ENCODE assay signal across 12 cellular contexts in the genomic region with DNA sequence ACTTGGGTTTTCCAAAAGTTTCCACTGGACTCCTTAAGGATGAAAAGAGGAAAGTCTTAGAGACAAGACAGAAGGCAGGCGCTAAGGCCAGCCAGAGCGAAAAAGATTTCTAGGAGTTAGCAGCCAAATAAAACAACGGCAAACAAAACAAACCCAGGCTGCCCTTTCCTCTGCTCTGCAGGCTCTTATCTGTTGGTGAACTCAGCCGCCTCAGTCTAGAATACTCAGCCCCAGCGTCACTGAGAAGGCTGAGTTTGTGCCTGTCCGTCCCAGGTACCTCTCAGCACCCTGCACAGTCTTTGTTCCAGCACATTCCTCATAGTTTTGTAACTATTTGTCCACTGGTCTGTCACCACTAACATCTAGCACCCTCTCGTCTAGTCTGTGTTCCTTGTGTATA.
A peak's percentile ranks its signal among the peaks of the same experiment; 100 is the strongest.
DNase-seq lines count a peak whose midpoint lies in the region; ATAC-seq and TF ChIP-seq lines count a peak whose summit lies in the region.
"Had no signal": no experiment of that assay in that cellular context is flagged by ENCODE, and none has a peak within 500 bp of the region (broad histone marks: within the 10 kb centered on the region; RNA-seq: fewer than 3 reads in every experiment).

No MANE protein-coding gene starts in this region.

- H3K9me3 Mint-ChIP-seq in activated naive CD4-positive, alpha-beta T cell treated with anti-CD3 and anti-CD28 coated beads, Interleukin-2, amount 10 ng/mL, durations not matched to agents 7 days and 5 days = peaks cover 15% of the 10 kb centered on the region

- WGBS in right cardiac atrium = 33% methylated on average over 7 of the region's 7 CpGs
- WGBS in ovary, 3 donors = 32 to 41% (median 40%) methylated on average over 7 of the region's 7 CpGs

- peaks cover 35% of the 10 kb centered on the region for H3K4me1 Mint-ChIP-seq in activated naive CD4-positive, alpha-beta T cell treated with anti-CD3 and anti-CD28 coated beads, Interleukin-2, amount 10 ng/mL, durations not matched to agents 7 days and 5 days

- peaks cover 19% of the 10 kb centered on the region for H3K36me3 Mint-ChIP-seq in activated naive CD4-positive, alpha-beta T cell treated with anti-CD3 and anti-CD28 coated beads, Interleukin-2, amount 10 ng/mL, durations not matched to agents 7 days and 5 days

- no peak for TF ChIP-seq POLR2A in ovary (IDR thresholded peaks at IDR 0.05)

- intact Hi-C loops in right cardiac atrium (cut with DNase I) = no loop called here
- intact Hi-C loops in ovary (cut with DNase I) = loop anchor here in 1 of 4 donors (10.0 kb wide), 1 partner anchor 145 kb away; the partner anchor contains the start of gene TMSB4X

- H3K27ac ChIP-seq in right cardiac atrium (ENCODE audit: low read length) = peak overlapping the region; percentile 92
- H3K27ac ChIP-seq in ovary = peak overlapping the region in 1 of 2 donors; percentile 76
- H3K27ac ChIP-seq: spleen had no signal

- H3K4me3 ChIP-seq in right cardiac atrium (ENCODE audit: low read length) (no peak overlapping the region), ovary (no peak overlapping the region)
- H3K4me3 ChIP-seq: spleen had no signal

- no peaks in the 10 kb centered on the region for H3K36me3 ChIP-seq in ovary
- H3K36me3 ChIP-seq: spleen had no signal

- peak; percentile 97 to 98 for ATAC-seq in right cardiac atrium
- ATAC-seq in HG03442 (IDR thresholded peaks at IDR 0.05; ENCODE audit: unreplicated experiment) = no peak
- no peak for ATAC-seq in GM18502 (IDR thresholded peaks at IDR 0.05; ENCODE audit: poor library complexity, unreplicated experiment)
- ATAC-seq: stimulated activated naive B cell treated with anti-CD40 and anti-IgM and Interleukin-4, amounts not matched to agents 10 μg/mL and 1 μg/mL and 100 μg/mL, for 72 hours had no signal

- CTCF ChIA-PET in activated naive CD4-positive, alpha-beta T cell treated with anti-CD3 and anti-CD28 coated beads, Interleukin-2, amount 10 ng/mL, durations not matched to agents 7 days and 5 days (lab: Charles Lee) = no interaction called here

- H3K4me3 Mint-ChIP-seq in activated naive CD4-positive, alpha-beta T cell treated with anti-CD3 and anti-CD28 coated beads, Interleukin-2, amount 10 ng/mL, durations not matched to agents 7 days and 5 days = no peak overlapping the region
- H3K4me3 Mint-ChIP-seq: stimulated activated naive B cell treated with anti-CD40 and anti-IgM and Interleukin-4, amounts not matched to agents 10 μg/mL and 1 μg/mL and 100 μg/mL, for 72 hours had no signal

- peak; percentile 34 for DNase-seq in A172 (ENCODE audit: low spot score)
- peak; percentile 63 for DNase-seq in astrocyte of the hippocampus (ENCODE audit: low read depth, low spot score)
- peak; percentile 54 to 75 (median 57) for DNase-seq in right cardiac atrium
- peak; percentile 53 to 65 (median 59) for DNase-seq in ovary
- no peak for DNase-seq in activated naive CD4-positive, alpha-beta T cell treated with anti-CD3 and anti-CD28 coated beads, Interleukin-2, amount 10 ng/mL, durations not matched to agents 7 days and 5 days
- no peak for DNase-seq in cerebellar cortex (ENCODE audit: low spot score)
- DNase-seq: activated T-cell treated with anti-CD3 and anti-CD28 coated beads for 4 hours; NCI-H1694; spleen; stimulated activated naive B cell treated with anti-CD40 and anti-IgM and Interleukin-4, amounts not matched to agents 10 μg/mL and 1 μg/mL and 100 μg/mL, for 72 hours had no signal

- no peak overlapping the region for H3K27ac Mint-ChIP-seq in activated naive CD4-positive, alpha-beta T cell treated with anti-CD3 and anti-CD28 coated beads, Interleukin-2, amount 10 ng/mL, durations not matched to agents 7 days and 5 days
- H3K27ac Mint-ChIP-seq: stimulated activated naive B cell treated with anti-CD40 and anti-IgM and Interleukin-4, amounts not matched to agents 10 μg/mL and 1 μg/mL and 100 μg/mL, for 72 hours had no signal

- TF ChIP-seq CTCF in ovary (IDR thresholded peaks at IDR 0.05) = no peak

- no peak for TF ChIP-seq EP300 in ovary (IDR thresholded peaks at IDR 0.05)

- H3K9me3 ChIP-seq in right cardiac atrium (ENCODE audit: control insufficient read depth, low read length) = no peaks in the 10 kb centered on the region
- no peaks in the 10 kb centered on the region for H3K9me3 ChIP-seq in ovary

- peaks cover 1% of the 10 kb centered on the region for H3K4me1 ChIP-seq in right cardiac atrium (ENCODE audit: control insufficient read depth, insufficient read depth, low read length)
- peaks cover 3% of the 10 kb centered on the region for H3K4me1 ChIP-seq in ovary (ENCODE audit: insufficient read depth)

- no peaks in the 10 kb centered on the region for H3K27me3 ChIP-seq in right cardiac atrium (ENCODE audit: control insufficient read depth, insufficient read depth)
- H3K27me3 ChIP-seq in ovary = no peaks in the 10 kb centered on the region

- H3K27me3 Mint-ChIP-seq in activated naive CD4-positive, alpha-beta T cell treated with anti-CD3 and anti-CD28 coated beads, Interleukin-2, amount 10 ng/mL, durations not matched to agents 7 days and 5 days = no peaks in the 10 kb centered on the region

Comparison
In these comparisons a context has a peak if more than half of its experiments do, and no peak if none do; other contexts are left out.
1. DNase-seq: peak in A172 (single experiment), astrocyte of the hippocampus (single experiment), right cardiac atrium (3 of 3) and ovary (5 of 5); none in activated naive CD4-positive, alpha-beta T cell treated with anti-CD3 and anti-CD28 coated beads, Interleukin-2, amount 10 ng/mL, durations not matched to agents 7 days and 5 days (single experiment) and cerebellar cortex (single experiment).
2. ATAC-seq: peak in right cardiac atrium (2 of 2); none in HG03442 (single experiment) and GM18502 (single experiment).